8 cellular contexts compared by ENCODE assay signal in the genomic region with DNA sequence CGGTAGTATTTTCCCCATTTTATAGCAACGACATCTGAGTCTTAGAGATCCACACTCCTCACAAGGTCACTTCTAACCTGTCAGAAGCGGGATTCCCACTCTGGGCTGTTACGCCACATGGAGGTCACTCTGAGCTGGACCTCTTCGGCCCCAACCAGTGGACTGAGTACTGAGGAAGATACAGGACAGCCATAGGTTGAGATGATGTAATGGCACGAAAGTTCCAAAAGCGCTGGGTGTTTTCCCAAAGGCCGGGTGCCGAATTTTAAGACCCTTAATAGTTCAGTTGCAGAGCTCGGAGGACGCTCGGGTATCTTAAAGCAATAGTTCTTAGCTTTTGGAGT. TPM values are rescaled to one million over a fixed set of nuclear protein-coding genes. Genes with fewer than 3 reads are reported as not detected.
DNase-seq lines count a peak whose midpoint lies in the region; ATAC-seq, FAIRE-seq and TF ChIP-seq lines count a peak whose summit lies in the region.

No MANE protein-coding gene starts in this region.

- peaks cover 2% of the 10 kb centered on the region for H3K27me3 Mint-ChIP-seq in activated naive CD8-positive, alpha-beta T cell treated with anti-CD3 and anti-CD28 coated beads, Interleukin-2, amount 10 ng/mL, durations not matched to agents 7 days and 5 days

- peaks cover 13% of the 10 kb centered on the region for H3K36me3 Mint-ChIP-seq in activated naive CD8-positive, alpha-beta T cell treated with anti-CD3 and anti-CD28 coated beads, Interleukin-2, amount 10 ng/mL, durations not matched to agents 7 days and 5 days

- H3K4me1 ChIP-seq in DND-41 (ENCODE audit: insufficient read depth, low read length) (peaks cover 25% of the 10 kb centered on the region), right cardiac atrium (ENCODE audit: control insufficient read depth, insufficient read depth, low read length) (no peaks in the 10 kb centered on the region), skeletal muscle tissue (ENCODE audit: control insufficient read depth in 3 of 3, insufficient read depth in 3 of 3, low read length in 3 of 3) (peaks cover 15 to 18% (median 15%) of the 10 kb centered on the region in 3 donors)

- ATAC-seq in DND-41 (ENCODE audit: insufficient read depth, low read depth) (no peak), HG03565 (IDR thresholded peaks at IDR 0.05; ENCODE audit: unreplicated experiment) (peak; percentile 1), right cardiac atrium (peak in 1 of 2 donors; percentile 31)
- no peak for ATAC-seq in activated naive CD8-positive, alpha-beta T cell treated with anti-CD3 and anti-CD28 coated beads, Interleukin-2, amount 10 ng/mL, durations not matched to agents 7 days and 5 days (ENCODE audit: low read depth)

- H3K27ac ChIP-seq in DND-41 (ENCODE audit: low read length) (peak overlapping the region; percentile 94), right cardiac atrium (ENCODE audit: low read length) (peak overlapping the region; percentile 46), skeletal muscle tissue (ENCODE audit: low read depth, low read length) (peak overlapping the region; percentile 98)

- H3K4me3 Mint-ChIP-seq in activated naive CD8-positive, alpha-beta T cell treated with anti-CD3 and anti-CD28 coated beads, Interleukin-2, amount 10 ng/mL, durations not matched to agents 7 days and 5 days: peak overlapping the region; percentile 93

- H3K9me3 ChIP-seq in DND-41 (ENCODE audit: insufficient read depth, low read length, severe bottlenecking) (no peaks in the 10 kb centered on the region), right cardiac atrium (ENCODE audit: control insufficient read depth, low read length) (no peaks in the 10 kb centered on the region), skeletal muscle tissue (ENCODE audit: control insufficient read depth in 3 of 3, low read length in 3 of 3) (no peaks in the 10 kb centered on the region)

- no peaks in the 10 kb centered on the region for H3K9me3 Mint-ChIP-seq in activated naive CD8-positive, alpha-beta T cell treated with anti-CD3 and anti-CD28 coated beads, Interleukin-2, amount 10 ng/mL, durations not matched to agents 7 days and 5 days

- H3K27me3 ChIP-seq in DND-41 (ENCODE audit: insufficient read depth, low read length, poor library complexity): no peaks in the 10 kb centered on the region
- H3K27me3 ChIP-seq in right cardiac atrium (ENCODE audit: control insufficient read depth, insufficient read depth): no peaks in the 10 kb centered on the region
- no peaks in the 10 kb centered on the region for H3K27me3 ChIP-seq in skeletal muscle tissue (ENCODE audit: control insufficient read depth in 3 of 3, insufficient read depth in 3 of 3, low read length in 3 of 3)

- peak overlapping the region; percentile 91 for H3K4me2 ChIP-seq in DND-41 (ENCODE audit: insufficient read depth, low read length)

- intact Hi-C loops in right cardiac atrium (cut with DNase I): loop anchor here in 1 of 4 donors (10.0 kb wide), 1 partner anchor 65 kb away; no protein-coding TSS in a partner anchor

- H3K9ac ChIP-seq in DND-41 (ENCODE audit: low read depth, low read length) (peak overlapping the region; percentile 96), skeletal muscle tissue (ENCODE audit: low read depth in 1 of 3, low read length in 3 of 3) (peak overlapping the region; percentile 98 to 99 (median 99))

- H3K36me3 ChIP-seq in DND-41 (ENCODE audit: insufficient read depth, low read length): peaks cover 39% of the 10 kb centered on the region
- peaks cover 21 to 22% (median 22%) of the 10 kb centered on the region in 3 donors for H3K36me3 ChIP-seq in skeletal muscle tissue (ENCODE audit: control insufficient read depth in 3 of 3, insufficient read depth in 3 of 3, low read length in 3 of 3)

- peak overlapping the region; percentile 96 for H2AFZ ChIP-seq in DND-41 (ENCODE audit: low read depth, low read length)

- 9% methylated on average over 12 of the region's 12 CpGs for WGBS in right cardiac atrium

- POLR2A ChIA-PET in activated naive CD8-positive, alpha-beta T cell treated with anti-CD3 and anti-CD28 coated beads, Interleukin-2, amount 10 ng/mL, durations not matched to agents 7 days and 5 days (lab: Charles Lee): interaction anchor here (2.3 to 2.9 kb wide), 2 partner anchors 9 to 37 kb away, joined by 10 to 12 read pairs; no protein-coding TSS in a partner anchor

- TF ChIP-seq CTCF in DND-41 (IDR thresholded peaks at IDR 0.05; ENCODE audit: borderline replicate concordance, extremely low read depth, low read length, poor library complexity, severe bottlenecking): no peak

- no peak for FAIRE-seq in H54 (lab: Jason Lieb, UNC)

- H3K4me1 Mint-ChIP-seq in activated naive CD8-positive, alpha-beta T cell treated with anti-CD3 and anti-CD28 coated beads, Interleukin-2, amount 10 ng/mL, durations not matched to agents 7 days and 5 days: peaks cover 22% of the 10 kb centered on the region

- H4K20me1 ChIP-seq in DND-41 (ENCODE audit: insufficient read depth, low read length): no peaks in the 10 kb centered on the region; the same call in 1 of the 2 replicates

- DNase-seq in DND-41 (peak; percentile 8), right cardiac atrium (peak in 1 of 3 donors; percentile 31), HuH-7.5 (ENCODE audit: low spot score) (no peak), H54 (ENCODE audit: insufficient read length, low spot score) (no peak), NCI-H2107 treated with DMSO at 0.1 percent for 48 hours (lab: John Stamatoyannopoulos, UW; ENCODE audit: unreplicated experiment) (no peak)
- DNase-seq in activated naive CD8-positive, alpha-beta T cell treated with anti-CD3 and anti-CD28 coated beads, Interleukin-2, amount 10 ng/mL, durations not matched to agents 7 days and 5 days: no peak

- H3K27ac Mint-ChIP-seq in activated naive CD8-positive, alpha-beta T cell treated with anti-CD3 and anti-CD28 coated beads, Interleukin-2, amount 10 ng/mL, durations not matched to agents 7 days and 5 days: peak overlapping the region; percentile 98

- peaks cover 28% of the 10 kb centered on the region for H3K79me2 ChIP-seq in DND-41 (ENCODE audit: insufficient read depth, low read length)

- H3K4me3 ChIP-seq in DND-41 (ENCODE audit: low read depth in 1 of 2, low read length in 2 of 2) (peak overlapping the region; percentile 75 to 100), right cardiac atrium (ENCODE audit: low read length) (peak overlapping the region; percentile 69), skeletal muscle tissue (ENCODE audit: low read length in 3 of 3) (peak overlapping the region; percentile 97 to 98 (median 97))

- TF ChIP-seq POLR2A in H54 (IDR thresholded peaks at IDR 0.05; ENCODE audit: low read depth, low read length): no peak

RNA-seq across cellular contexts. Expression of a gene that starts 0.7 kb away (rescaled TPM):
- total RNA-seq in activated naive CD8-positive, alpha-beta T cell treated with anti-CD3 and anti-CD28 coated beads, Interleukin-2, amount 10 ng/mL, durations not matched to agents 7 days and 5 days: 100 to 1,000 TPM in 1 of 2 experiments, 10 to 100 TPM in 1; 100.0 to 103 TPM
- total RNA-seq in right cardiac atrium (100 to 1,000 TPM; 274 to 310 (median 296) TPM), skeletal muscle tissue (122 TPM)
- 430 TPM for polyA plus RNA-seq in right cardiac atrium

RNA-seq across cellular contexts. Expression of a gene that starts 33.6 kb away (rescaled TPM):
- total RNA-seq in activated naive CD8-positive, alpha-beta T cell treated with anti-CD3 and anti-CD28 coated beads, Interleukin-2, amount 10 ng/mL, durations not matched to agents 7 days and 5 days: not detected
- total RNA-seq in right cardiac atrium: not detected
- polyA plus RNA-seq in right cardiac atrium: not detected
- total RNA-seq in skeletal muscle tissue: not detected

RNA-seq across cellular contexts. Expression of a gene that starts 54.3 kb away (rescaled TPM):
- 1 to 10 TPM; 1.7 to 3.5 TPM for total RNA-seq in activated naive CD8-positive, alpha-beta T cell treated with anti-CD3 and anti-CD28 coated beads, Interleukin-2, amount 10 ng/mL, durations not matched to agents 7 days and 5 days
- 1 to 10 TPM; 2.4 to 9.1 (median 5.3) TPM for total RNA-seq in right cardiac atrium
- 3.6 TPM for polyA plus RNA-seq in right cardiac atrium
- under 0.01 TPM for total RNA-seq in skeletal muscle tissue

Comparison
In these comparisons a context has a peak if more than half of its experiments do, and no peak if none do; other contexts are left out.
1. H3K27ac ChIP-seq: peak in every context shown above with its lines; median percentile 98 in skeletal muscle tissue; 94 in DND-41; 46 in right cardiac atrium.